8 cellular contexts compared by ENCODE assay signal in the genomic region with DNA sequence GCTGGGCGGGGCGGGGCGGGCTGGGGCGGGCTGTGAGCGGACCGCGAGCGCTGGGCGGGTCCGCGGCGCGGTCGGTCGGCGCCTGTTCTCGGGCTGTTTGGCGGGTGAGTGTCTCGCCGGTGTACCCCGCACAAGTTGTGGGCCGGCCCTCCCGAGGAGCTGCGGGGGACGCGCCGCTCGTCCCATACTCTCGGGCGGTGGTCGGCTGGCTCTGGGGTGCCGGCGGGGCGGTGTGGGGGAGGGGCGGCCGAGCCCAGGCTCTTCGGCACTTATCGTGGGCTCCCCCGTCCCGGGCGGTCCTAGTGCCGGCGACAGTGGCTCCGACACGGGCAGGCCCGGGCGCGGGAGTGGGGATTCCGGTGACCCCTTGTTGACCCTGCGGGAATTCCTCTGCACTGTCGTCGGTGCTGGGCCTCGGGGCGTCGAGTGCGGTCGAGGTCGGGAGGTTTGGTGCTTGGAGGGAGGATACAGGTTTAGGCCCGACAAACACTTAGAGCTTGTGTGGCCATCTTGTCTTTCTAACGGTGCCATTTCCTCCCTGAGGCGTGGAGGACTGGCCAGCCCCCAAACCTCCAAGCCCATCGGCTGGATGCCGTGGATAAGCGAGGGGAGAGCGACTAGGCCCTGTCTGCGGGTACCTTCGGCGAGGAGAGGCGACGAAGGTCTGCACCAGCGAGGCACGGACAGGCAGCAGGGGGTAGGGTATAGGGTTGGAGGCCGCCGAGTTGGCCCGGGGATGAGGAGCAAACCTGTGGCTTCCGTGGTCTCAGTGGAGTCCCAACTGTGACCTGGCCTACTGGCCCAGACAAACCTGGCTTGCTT. TPM values are rescaled to one million over a fixed set of nuclear protein-coding genes. Genes with fewer than 3 reads are reported as not detected.
DNase-seq lines count a peak whose midpoint lies in the region; ATAC-seq and TF ChIP-seq lines count a peak whose summit lies in the region.

A gene (plus strand): TSS at position 47 of the 822 bp plus-strand sequence. CDS start 8,308 bp downstream, outside the sequence.

- no peaks in the 10 kb centered on the region for H4K20me1 ChIP-seq in MM.1S (ENCODE audit: insufficient read depth, low read length)

- peaks cover 72% of the 10 kb centered on the region for H3K4me1 Mint-ChIP-seq in dendritic cell treated with granulocyte-macrophage colony-stimulating factor and Interleukin-4, amounts not matched to agents 40 ng/mL and 50 ng/mL, for 4 days (ENCODE audit: low read depth)

- 0 out of 2 replicates have a peak, but pooled peaks cover 9% of the 10 kb centered on the region for H3F3A ChIP-seq in MM.1S (ENCODE audit: insufficient read depth, low read length)

- ATAC-seq in GM18498 (IDR thresholded peaks at IDR 0.05; ENCODE audit: unreplicated experiment): peak; percentile 48

- H3K4me2 ChIP-seq in MM.1S (ENCODE audit: low read depth, low read length): peak within 1 kb of the TSS; percentile 80

- in situ Hi-C loops in HAP-1 (cut with MboI; ENCODE audit: low sequenced_read_pairs): no loop called here

- H3K9me3 Mint-ChIP-seq in dendritic cell treated with granulocyte-macrophage colony-stimulating factor and Interleukin-4, amounts not matched to agents 40 ng/mL and 50 ng/mL, for 4 days: no peaks in the 10 kb centered on the region

- peak within 1 kb of the TSS; percentile 98 for H3K27ac ChIP-seq in MM.1S (ENCODE audit: low read length)

- H3K9ac ChIP-seq in MM.1S (ENCODE audit: low read length): peak within 1 kb of the TSS; percentile 100

- H3K4me3 ChIP-seq in HAP-1 (peak within 1 kb of the TSS; percentile 99), MM.1S (ENCODE audit: low read length) (peak within 1 kb of the TSS; percentile 92)

- H3K4me3 Mint-ChIP-seq in dendritic cell treated with granulocyte-macrophage colony-stimulating factor and Interleukin-4, amounts not matched to agents 40 ng/mL and 50 ng/mL, for 4 days: peak within 1 kb of the TSS; percentile 100

- TF ChIP-seq CTCF in MM.1S (IDR thresholded peaks at IDR 0.05; ENCODE audit: low read length): no peak

- H3K27me3 ChIP-seq in HAP-1 (ENCODE audit: low read depth) (no peaks in the 10 kb centered on the region), MM.1S (replicated peaks; ENCODE audit: insufficient read depth, low read length) (no peaks in the 10 kb centered on the region)

- H3K79me2 ChIP-seq in MM.1S (ENCODE audit: low read length): peaks cover 92% of the 10 kb centered on the region

- H3K9me3 ChIP-seq in HAP-1 (no peaks in the 10 kb centered on the region), MM.1S (replicated peaks; ENCODE audit: insufficient read depth, low read length) (no peaks in the 10 kb centered on the region)

- peak in 1 of 2 experiments; percentile 31 for DNase-seq in HAP-1 (ENCODE audit: low spot score in 2 of 2)
- no peak for DNase-seq in MM.1S
- DNase-seq in activated CD4-positive, CD25-positive, alpha-beta regulatory T cell (lab: John Stamatoyannopoulos, UW): peak; percentile 74 to 80 (median 77)
- DNase-seq in lung microvascular endothelial cell (ENCODE audit: low read depth in 2 of 2): peak in 1 of 2 donors; percentile 69
- DNase-seq in stimulated activated CD8-positive, alpha-beta memory T cell treated with anti-CD3 and anti-CD28 coated beads, Interleukin-15, amount 100 ng/mL, for 1 hour (ENCODE audit: low read depth): peak; percentile 55
- no peak for DNase-seq in CD1c-positive myeloid dendritic cell (ENCODE audit: extremely low spot score)

- H3K27me3 Mint-ChIP-seq in dendritic cell treated with granulocyte-macrophage colony-stimulating factor and Interleukin-4, amounts not matched to agents 40 ng/mL and 50 ng/mL, for 4 days: no peaks in the 10 kb centered on the region

- H3K4me1 ChIP-seq in HAP-1: peaks cover 37% of the 10 kb centered on the region
- peaks cover 41% of the 10 kb centered on the region for H3K4me1 ChIP-seq in MM.1S (ENCODE audit: low read length)

- H3K27ac Mint-ChIP-seq in dendritic cell treated with granulocyte-macrophage colony-stimulating factor and Interleukin-4, amounts not matched to agents 40 ng/mL and 50 ng/mL, for 4 days: peak within 1 kb of the TSS; percentile 100

- peak within 1 kb of the TSS; percentile 88 for H2AFZ ChIP-seq in MM.1S (ENCODE audit: low read length)

- H3K36me3 Mint-ChIP-seq in dendritic cell treated with granulocyte-macrophage colony-stimulating factor and Interleukin-4, amounts not matched to agents 40 ng/mL and 50 ng/mL, for 4 days (ENCODE audit: low read depth): peaks cover 67% of the 10 kb centered on the region

- H3K9me2 ChIP-seq in MM.1S (replicated peaks; ENCODE audit: insufficient read depth, low read length): no peaks in the 10 kb centered on the region

- H3K36me3 ChIP-seq in HAP-1 (replicated peaks) (peaks cover 16% of the 10 kb centered on the region), MM.1S (replicated peaks; ENCODE audit: insufficient read depth, low read length) (no peaks in the 10 kb centered on the region)

- intact Hi-C loops in dendritic cell treated with granulocyte-macrophage colony-stimulating factor and Interleukin-4, amounts not matched to agents 40 ng/mL and 50 ng/mL, for 4 days (cut with micrococcal nuclease): loop anchor here (2.0 kb wide), 2 partner anchors 41 to 45 kb away; a partner anchor contains a TSS

RNA-seq across cellular contexts. Expression of the gene that starts here (rescaled TPM):
- total RNA-seq in lung microvascular endothelial cell: 394 and 411 TPM in 2 replicates

Comparison
In these comparisons a context has a peak if more than half of its experiments do, and no peak if none do; other contexts are left out.
1. DNase-seq: peak in activated CD4-positive, CD25-positive, alpha-beta regulatory T cell (4 of 4) and stimulated activated CD8-positive, alpha-beta memory T cell treated with anti-CD3 and anti-CD28 coated beads, Interleukin-15, amount 100 ng/mL, for 1 hour (single experiment); none in MM.1S (single experiment) and CD1c-positive myeloid dendritic cell (single experiment).